11 cellular contexts compared by ENCODE assay signal in the genomic region with DNA sequence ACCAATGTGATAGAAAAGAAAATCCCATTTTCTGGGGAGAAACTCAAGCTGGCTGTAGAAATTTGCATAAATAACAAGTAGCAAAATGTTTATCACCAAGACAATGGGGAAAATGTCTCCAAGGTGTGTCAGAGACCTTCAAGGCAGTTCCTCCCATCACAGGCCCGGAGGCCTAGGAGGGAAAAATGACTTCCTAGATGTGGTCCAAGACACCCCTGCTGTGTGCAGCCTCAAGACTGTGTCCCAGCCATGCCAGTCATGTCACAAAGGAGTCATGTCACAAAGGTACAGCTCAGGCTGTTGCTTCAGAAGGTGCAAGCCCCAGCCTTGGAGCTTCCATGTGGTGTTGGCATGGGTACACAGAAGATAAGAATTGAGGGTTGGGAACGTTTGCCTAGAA. TPM values are rescaled to one million over a fixed set of nuclear protein-coding genes. Genes with fewer than 3 reads are reported as not detected.
"Had no signal": no experiment of that assay in that cellular context is flagged by ENCODE, and none has a peak within 500 bp of the region (broad histone marks: within the 10 kb centered on the region; RNA-seq: fewer than 3 reads in every experiment).

No MANE protein-coding gene starts in this region.

- H3K4me3 ChIP-seq: K562 had no signal

- DNase-seq: IMR-90, KBM-7, KG1 had no signal

- H3K27ac ChIP-seq: HL-60, KMS-11 had no signal

- ATAC-seq: HepG2, K562 had no signal

- FAIRE-seq: HepG2, HTR-8/SVneo, K562 had no signal

- H3K4me2 ChIP-seq: KMS-11 had no signal

RNA-seq across cellular contexts. Expression of gene THSD7A, which starts 33.7 kb away (rescaled TPM):
- total RNA-seq: HT-29, HT1080 had no signal
- polyA plus RNA-seq: IgD-negative memory B cell had no signal
